11 cellular contexts compared by ENCODE assay signal in genomic region chr15:39582977-39583585, GRCh38. TPM values are rescaled to one million over a fixed set of nuclear protein-coding genes. Genes with fewer than 3 reads are reported as not detected.
DNase-seq lines count a peak whose midpoint lies in the region; ATAC-seq and TF ChIP-seq lines count a peak whose summit lies in the region.
"Had no signal": no experiment of that assay in that cellular context is flagged by ENCODE, and none has a peak within 500 bp of the region (broad histone marks: within the 10 kb centered on the region; RNA-seq: fewer than 3 reads in every experiment).

No MANE protein-coding gene starts in this region.

- no peak for TF ChIP-seq POLR2A in esophagus squamous epithelium (IDR thresholded peaks at IDR 0.05)

- WGBS in esophagus squamous epithelium, 2 donors: 53 to 60% methylated on average over 4 of the region's 4 CpGs

- TF ChIP-seq CTCF in natural killer cell (IDR thresholded peaks at IDR 0.05) (no peak), esophagus squamous epithelium (IDR thresholded peaks at IDR 0.05) (no peak), progenitor cell of endocrine pancreas (IDR thresholded peaks at IDR 0.05; ENCODE audit: unreplicated experiment) (no peak)

- H3K36me3 Mint-ChIP-seq in natural killer cell (peaks cover 11% of the 10 kb centered on the region), progenitor cell of endocrine pancreas (ENCODE audit: insufficient read depth) (peaks cover 5% of the 10 kb centered on the region)
- no peaks in the 10 kb centered on the region for H3K36me3 Mint-ChIP-seq in natural killer cell treated with Interleukin-12 subunit alpha and Interleukin-12 subunit beta and Interleukin-15 and Interleukin-18, amount 100 ng/mL, for 72 hours
- H3K36me3 Mint-ChIP-seq: naive thymus-derived CD8-positive, alpha-beta T cell had no signal

- H3K27ac ChIP-seq in esophagus squamous epithelium (peak overlapping the region in 3 of 4 donors; percentile 92 to 95 (median 92)), muscle layer of colon (ENCODE audit: low read depth, low read length) (peak overlapping the region; percentile 67)

- H3K27me3 Mint-ChIP-seq in natural killer cell (ENCODE audit: low read depth in 2 of 2) (no peaks in the 10 kb centered on the region), progenitor cell of endocrine pancreas (peaks cover 20% of the 10 kb centered on the region)
- H3K27me3 Mint-ChIP-seq in natural killer cell treated with Interleukin-12 subunit alpha and Interleukin-12 subunit beta and Interleukin-15 and Interleukin-18, amount 100 ng/mL, for 72 hours: peaks cover 4 to 17% of the 10 kb centered on the region in 2 donors

- H3K36me3 ChIP-seq in esophagus squamous epithelium (peaks cover 0 to 60% (median 23%) of the 10 kb centered on the region in 3 donors), muscle layer of colon (ENCODE audit: insufficient read depth, low read length) (peaks cover 60% of the 10 kb centered on the region)

- ATAC-seq in natural killer cell: no peak
- no peak for ATAC-seq in natural killer cell treated with Interleukin-12 subunit alpha and Interleukin-12 subunit beta and Interleukin-15 and Interleukin-18, amount 100 ng/mL, for 72 hours
- ATAC-seq in left colon: no peak
- ATAC-seq: naive thymus-derived CD8-positive, alpha-beta T cell had no signal

- intact Hi-C loops in natural killer cell (cut with micrococcal nuclease): loop anchor here (10.0 kb wide), 1 partner anchor 1108 kb away; no protein-coding TSS in a partner anchor
- intact Hi-C loops in esophagus squamous epithelium (cut with DNase I): loop anchor here (5.0 to 10.0 kb wide), 3 partner anchors 172 to 766 kb away; no protein-coding TSS in a partner anchor
- intact Hi-C loops in left colon (cut with DNase I, micrococcal nuclease): loop anchor here in 1 of 2 donors (5.0 to 10.0 kb wide), 3 partner anchors 268 to 766 kb away; no protein-coding TSS in a partner anchor

- H3K27ac Mint-ChIP-seq in natural killer cell (peak overlapping the region; percentile 7 to 23), progenitor cell of endocrine pancreas (no peak overlapping the region)
- H3K27ac Mint-ChIP-seq in natural killer cell treated with Interleukin-12 subunit alpha and Interleukin-12 subunit beta and Interleukin-15 and Interleukin-18, amount 100 ng/mL, for 72 hours: no peak overlapping the region
- H3K27ac Mint-ChIP-seq: naive thymus-derived CD8-positive, alpha-beta T cell had no signal

- no peak overlapping the region for H3K4me3 Mint-ChIP-seq in natural killer cell
- H3K4me3 Mint-ChIP-seq in natural killer cell treated with Interleukin-12 subunit alpha and Interleukin-12 subunit beta and Interleukin-15 and Interleukin-18, amount 100 ng/mL, for 72 hours: no peak overlapping the region
- no peak overlapping the region for H3K4me3 Mint-ChIP-seq in progenitor cell of endocrine pancreas (ENCODE audit: low read depth)

- H3K4me1 ChIP-seq in esophagus squamous epithelium: peaks cover 7 to 97% (median 27%) of the 10 kb centered on the region in 3 donors
- H3K4me1 ChIP-seq in muscle layer of colon (ENCODE audit: insufficient read depth, low read length): peaks cover 67% of the 10 kb centered on the region

- DNase-seq in natural killer cell (no peak), esophagus squamous epithelium (lab: John Stamatoyannopoulos, UW) (no peak), SKM-1 (lab: John Stamatoyannopoulos, UW; ENCODE audit: unreplicated experiment) (no peak), left colon (no peak), DMS 273 treated with DMSO at 0.1 percent for 48 hours (lab: John Stamatoyannopoulos, UW) (no peak), progenitor cell of endocrine pancreas (ENCODE audit: low spot score, unreplicated experiment) (no peak)
- DNase-seq in natural killer cell treated with Interleukin-12 subunit alpha and Interleukin-12 subunit beta and Interleukin-15 and Interleukin-18, amount 100 ng/mL, for 72 hours (ENCODE audit: low spot score): no peak
- DNase-seq: AML-193; naive thymus-derived CD8-positive, alpha-beta T cell; NCI-H1694 treated with DMSO at 0.1 percent for 48 hours had no signal

- peak overlapping the region; percentile 41 for H3K9ac ChIP-seq in muscle layer of colon (ENCODE audit: low read length)

- H3K4me1 Mint-ChIP-seq in natural killer cell (peaks cover 47 to 63% of the 10 kb centered on the region in 2 donors), progenitor cell of endocrine pancreas (ENCODE audit: low read depth) (peaks cover 30% of the 10 kb centered on the region)
- peaks cover 29 to 36% of the 10 kb centered on the region in 2 donors for H3K4me1 Mint-ChIP-seq in natural killer cell treated with Interleukin-12 subunit alpha and Interleukin-12 subunit beta and Interleukin-15 and Interleukin-18, amount 100 ng/mL, for 72 hours (ENCODE audit: low read depth in 2 of 2)

- no peaks in the 10 kb centered on the region for H3K9me3 Mint-ChIP-seq in natural killer cell
- no peaks in the 10 kb centered on the region for H3K9me3 Mint-ChIP-seq in natural killer cell treated with Interleukin-12 subunit alpha and Interleukin-12 subunit beta and Interleukin-15 and Interleukin-18, amount 100 ng/mL, for 72 hours
- H3K9me3 Mint-ChIP-seq in progenitor cell of endocrine pancreas (ENCODE audit: low read depth): no peaks in the 10 kb centered on the region
- H3K9me3 Mint-ChIP-seq: naive thymus-derived CD8-positive, alpha-beta T cell had no signal

- peaks cover 0 to 8% (median 0%) of the 10 kb centered on the region in 4 donors for H3K27me3 ChIP-seq in esophagus squamous epithelium
- no peaks in the 10 kb centered on the region for H3K27me3 ChIP-seq in muscle layer of colon (ENCODE audit: control insufficient read depth in 1 of 2, insufficient read depth in 2 of 2, low read length in 2 of 2)

- peak overlapping the region in 3 of 4 donors; percentile 57 to 82 (median 69) for H3K4me3 ChIP-seq in esophagus squamous epithelium
- H3K4me3 ChIP-seq in muscle layer of colon (ENCODE audit: low read depth in 1 of 2, low read length in 2 of 2): peak overlapping the region; percentile 63 to 66

- H3K9me3 ChIP-seq in esophagus squamous epithelium (no peaks in the 10 kb centered on the region), muscle layer of colon (ENCODE audit: low read length) (no peaks in the 10 kb centered on the region)

RNA-seq across cellular contexts. Expression of gene THBS1, which starts 2.2 kb away (rescaled TPM):
- 10 to 100 TPM; 27.1 to 43.3 (median 38.3) TPM for total RNA-seq in natural killer cell
- total RNA-seq in natural killer cell treated with Interleukin-12 subunit alpha and Interleukin-12 subunit beta and Interleukin-15 and Interleukin-18, amount 100 ng/mL, for 72 hours: under 1 TPM; 0.31 to 0.38 TPM
- total RNA-seq in esophagus squamous epithelium: 100 to 1,000 TPM in 1 of 4 donors, 10 to 100 TPM in 2, 1 to 10 TPM in 1; 6.3 to 110 (median 63.8) TPM
- 100 to 1,000 TPM; 174 to 181 TPM for total RNA-seq in left colon
- 22.9 and 34.6 TPM in 2 replicates for total RNA-seq in progenitor cell of endocrine pancreas

Comparison
In these comparisons a context has a peak if more than half of its experiments do, and no peak if none do; other contexts are left out.
1. H3K27ac Mint-ChIP-seq: peak in natural killer cell (2 of 2); none in natural killer cell treated with Interleukin-12 subunit alpha and Interleukin-12 subunit beta and Interleukin-15 and Interleukin-18, amount 100 ng/mL, for 72 hours (0 of 2) and progenitor cell of endocrine pancreas (single experiment).
2. RNA of gene THBS1, which starts 2.2 kb away (total RNA-seq): 174 to 181 TPM in left colon, 6.3 to 110 TPM in esophagus squamous epithelium, 27.1 to 43.3 TPM in natural killer cell and 22.9 to 34.6 TPM in progenitor cell of endocrine pancreas; 0.31 to 0.38 TPM in natural killer cell treated with Interleukin-12 subunit alpha and Interleukin-12 subunit beta and Interleukin-15 and Interleukin-18, amount 100 ng/mL, for 72 hours; every median in the first group is over 4 times any median in the second.